Comparison of ENCODE assay signal across 8 cellular contexts in genomic region chr18:8704361-8705279, GRCh38. TPM values are rescaled to one million over a fixed set of nuclear protein-coding genes. Genes with fewer than 3 reads are reported as not detected.
A peak's percentile ranks its signal among the peaks of the same experiment; 100 is the strongest.
DNase-seq lines count a peak whose midpoint lies in the region; TF ChIP-seq lines count a peak whose summit lies in the region.

No MANE protein-coding gene starts in this region.

- H3K4me3 ChIP-seq in Karpas-422 (ENCODE audit: low read length) (peak overlapping the region; percentile 76), fibroblast of pulmonary artery (replicated peaks; ENCODE audit: low read depth, low read length) (peak overlapping the region; percentile 53)

- H3K9me2 ChIP-seq in Karpas-422 (replicated peaks; ENCODE audit: insufficient read depth, low read length) = no peaks in the 10 kb centered on the region

- DNase-seq in DMS79 (lab: John Stamatoyannopoulos, UW) (peak; percentile 95), GOT3 (lab: John Stamatoyannopoulos, UW) (peak; percentile 60), Karpas-422 (peak; percentile 93), RPMI8226 (peak; percentile 93), fibroblast of pulmonary artery (ENCODE audit: low read depth) (peak; percentile 91)
- peak; percentile 84 for DNase-seq in activated T-helper 9 cell treated with anti-CD3 and anti-CD28 coated beads, Interleukin-2, amount 50 U/mL, for 16 hours (ENCODE audit: low read depth)
- DNase-seq in stimulated activated naive CD4-positive, alpha-beta T cell treated with Interleukin-2 at 50 U/mL for 16 hours (lab: John Stamatoyannopoulos, UW) = peak; percentile 84

- peak overlapping the region; percentile 91 to 93 (median 91) for H3K4me3 Mint-ChIP-seq in nephron

- H3K9me3 ChIP-seq in Karpas-422 (ENCODE audit: low read length) = no peaks in the 10 kb centered on the region

- no peaks in the 10 kb centered on the region for H3K27me3 ChIP-seq in Karpas-422 (ENCODE audit: low read length)

- H3K79me2 ChIP-seq in Karpas-422 (ENCODE audit: low read length) = no peaks in the 10 kb centered on the region

- H3K4me1 ChIP-seq in Karpas-422 (ENCODE audit: low read length) = peaks cover 7% of the 10 kb centered on the region

- H3K9ac ChIP-seq in Karpas-422 (ENCODE audit: low read length) = peak overlapping the region; percentile 67

- no peaks in the 10 kb centered on the region for H3K36me3 Mint-ChIP-seq in nephron (ENCODE audit: low read depth)

- no peak overlapping the region for H3K27ac ChIP-seq in Karpas-422 (ENCODE audit: low read length)

- peaks cover 28% of the 10 kb centered on the region for H3K4me1 Mint-ChIP-seq in nephron

- no peaks in the 10 kb centered on the region for H3K36me3 ChIP-seq in Karpas-422 (ENCODE audit: insufficient read depth, low read length)

- H3K27me3 Mint-ChIP-seq in nephron (ENCODE audit: low read depth) = peaks cover 56% of the 10 kb centered on the region

- TF ChIP-seq CTCF in fibroblast of pulmonary artery (IDR thresholded peaks at IDR 0.05; ENCODE audit: low read length, missing control alignments) (no peak), nephron (IDR thresholded peaks at IDR 0.05; ENCODE audit: unreplicated experiment in 3 of 3) (no peak)

- H4K20me1 ChIP-seq in Karpas-422 (ENCODE audit: insufficient read depth, low read depth, low read length) = no peaks in the 10 kb centered on the region; the same call in 1 of the 2 replicates

- no peaks in the 10 kb centered on the region for H3K9me3 Mint-ChIP-seq in nephron

- peak overlapping the region in 2 of 3 experiments; percentile 52 to 60 for H3K27ac Mint-ChIP-seq in nephron

- peak overlapping the region; percentile 90 for H3K4me2 ChIP-seq in Karpas-422 (ENCODE audit: low read depth, low read length, poor library complexity, severe bottlenecking)

- H2AFZ ChIP-seq in Karpas-422 (ENCODE audit: low read length) = peak overlapping the region; percentile 97

RNA-seq across cellular contexts. Expression of gene MTCL1, which starts 0.7 kb away (rescaled TPM):
- total RNA-seq in Karpas-422 (2014; rRNA removed; shearing (Covaris generic); ENCODE audit: low replicate concordance) = 0.43 and 2.9 TPM in 2 replicates
